23 cellular contexts compared by ENCODE assay signal in the genomic region with DNA sequence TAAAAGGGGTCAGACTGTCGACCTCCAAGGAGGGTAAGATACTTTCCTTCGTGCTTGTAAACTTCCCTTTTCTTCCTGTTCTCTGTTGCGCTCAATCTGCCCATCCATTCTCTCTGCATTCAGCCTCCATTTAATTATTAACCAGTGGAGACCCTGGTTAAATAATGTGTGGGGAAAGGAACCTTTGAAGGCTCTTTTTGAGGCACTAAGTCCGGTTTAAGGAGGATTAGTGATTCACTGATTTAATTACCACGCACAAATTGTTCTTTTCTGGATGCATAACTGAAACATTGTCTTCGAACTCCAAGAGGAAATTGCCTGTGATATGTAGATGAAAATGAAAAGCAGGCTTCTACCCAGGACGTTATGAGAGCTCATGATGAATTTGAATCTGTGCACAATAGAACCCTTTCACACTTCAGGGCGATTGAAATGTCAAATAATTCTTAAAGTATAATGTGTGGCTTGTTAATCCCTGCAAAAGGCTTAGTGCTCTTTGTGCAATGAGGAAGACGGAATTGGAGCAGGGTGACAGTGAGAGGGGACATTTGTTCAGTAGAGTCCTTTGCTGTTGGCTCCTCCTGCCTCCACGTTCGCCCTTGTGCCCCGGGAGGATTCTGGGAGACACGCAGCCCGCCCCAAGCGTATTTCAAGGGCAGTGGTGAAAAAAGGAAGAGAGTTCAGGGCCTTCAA. TPM values are rescaled to one million over a fixed set of nuclear protein-coding genes. Genes with fewer than 3 reads are reported as not detected.
DNase-seq lines count a peak whose midpoint lies in the region; ATAC-seq, FAIRE-seq and TF ChIP-seq lines count a peak whose summit lies in the region.
"Had no signal": no experiment of that assay in that cellular context is flagged by ENCODE, and none has a peak within 500 bp of the region (broad histone marks: within the 10 kb centered on the region; RNA-seq: fewer than 3 reads in every experiment).

No MANE protein-coding gene starts in this region.

- no peak for TF ChIP-seq CTCF in HepG2 (CRISPR knock-in tag; IDR thresholded peaks at IDR 0.05)
- TF ChIP-seq CTCF in right lobe of liver (IDR thresholded peaks at IDR 0.05): no peak
- no peak for TF ChIP-seq CTCF in osteocyte (IDR thresholded peaks at IDR 0.05)
- no peak for TF ChIP-seq CTCF in pancreas (IDR thresholded peaks at IDR 0.05)

- intact Hi-C loops in HepG2 (cut with micrococcal nuclease; ENCODE audit: unreplicated experiment): loop anchor here (2.0 kb wide), 1 partner anchor 30 kb away; no protein-coding TSS in a partner anchor
- intact Hi-C loops in right lobe of liver (cut with DNase I): no loop called here
- intact Hi-C loops in pancreas (cut with DNase I): no loop called here

- peaks cover 12% of the 10 kb centered on the region for H3K27me3 Mint-ChIP-seq in osteocyte (ENCODE audit: unreplicated experiment)

- no peak for TF ChIP-seq POLR2A in HepG2 (IDR thresholded peaks at IDR 0.05; ENCODE audit: insufficient read depth in 1 of 2, low read depth in 2 of 2, low read length in 2 of 2)
- TF ChIP-seq POLR2A in right lobe of liver (IDR thresholded peaks at IDR 0.05): no peak

- FAIRE-seq in HepG2 (lab: Jason Lieb, UNC) (peak; percentile 77), pancreas (lab: Jason Lieb, UNC) (no peak)
- FAIRE-seq: GM12892, H1 had no signal

- WGBS in HepG2 (ENCODE audit: low lambda C conversion rate): 17% methylated on average over 15 of the region's 15 CpGs
- 46% methylated on average over 15 of the region's 15 CpGs for WGBS in right lobe of liver (ENCODE audit: insufficient coverage, low coverage, low lambda C conversion rate, missing lambda C conversion rate)
- 17 to 22% methylated on average over 15 of the region's 15 CpGs for WGBS in pancreas, 2 donors

- no peak overlapping the region for H3K9ac ChIP-seq in HepG2 (ENCODE audit: insufficient read depth, low read depth, low read length)

- no peaks in the 10 kb centered on the region for H3K4me1 Mint-ChIP-seq in osteocyte (ENCODE audit: unreplicated experiment)

- H3K36me3 Mint-ChIP-seq in osteocyte (ENCODE audit: unreplicated experiment): no peaks in the 10 kb centered on the region

- H3K4me3 ChIP-seq in HepG2 (replicated peaks in 1 of 3; ENCODE audit: insufficient read depth in 1 of 3, low read depth in 2 of 3, low read length in 3 of 3): peak overlapping the region in 2 of 3 experiments; percentile 20 to 22; a peak in 2 of 6 replicates
- H3K4me3 ChIP-seq in right lobe of liver: no peak overlapping the region
- H3K4me3 ChIP-seq in pancreas: no peak overlapping the region

- ATAC-seq in HepG2 (peak; percentile 89), right lobe of liver (no peak), pancreas (no peak)
- ATAC-seq: Right ventricle myocardium inferior, SK-N-SH treated with all-trans-retinoic acid at 6 μM for 48 hours had no signal

- H3K27ac ChIP-seq in HepG2 (ENCODE audit: extremely low read length, insufficient read depth, low read length) (peak overlapping the region; percentile 37), right lobe of liver (no peak overlapping the region), pancreas (no peak overlapping the region)
- H3K27ac ChIP-seq: C4-2B, HL-60 had no signal

- H3K4me3 Mint-ChIP-seq in osteocyte (ENCODE audit: unreplicated experiment): no peak overlapping the region
- H3K4me3 Mint-ChIP-seq: HFFc6 had no signal

- POLR2A ChIA-PET in HepG2 (lab: Yijun Ruan, JAX): no interaction called here

- H3K36me3 ChIP-seq in HepG2 (replicated peaks in 1 of 2; ENCODE audit: control insufficient read depth in 1 of 2, insufficient read depth in 2 of 2, low read length in 2 of 2) (no peaks in the 10 kb centered on the region), right lobe of liver (no peaks in the 10 kb centered on the region), pancreas (no peaks in the 10 kb centered on the region)

- H3K9me3 ChIP-seq in HepG2 (ENCODE audit: low read length) (no peaks in the 10 kb centered on the region), right lobe of liver (peaks cover 0 to 6% (median 0%) of the 10 kb centered on the region in 4 donors), pancreas (no peaks in the 10 kb centered on the region)

- DNase-seq in HepG2 (ENCODE audit: low spot score) (peak; percentile 73), right lobe of liver (no peak), foreskin melanocyte (peak; percentile 97), osteocyte (ENCODE audit: extremely low spot score, unreplicated experiment) (peak; percentile 63), ecto neural progenitor cell (ENCODE audit: low spot score) (no peak), NCI-H2171 (lab: John Stamatoyannopoulos, UW) (no peak), NCI-H1436 (lab: John Stamatoyannopoulos, UW) (no peak), pancreas (no peak)
- DNase-seq: 8988T, DMS79 treated with DMSO at 0.1 percent for 48 hours, GDM1, HFFc6, KBM-7, NCI-H1092, NCI-H1694, NCI-H446 treated with DMSO at 0.1 percent for 48 hours, NCI-H748 treated with DMSO at 0.1 percent for 48 hours had no signal

- TF ChIP-seq RAD21 in HepG2 (CRISPR knock-in tag; IDR thresholded peaks at IDR 0.05): no peak

- H2AFZ ChIP-seq in HepG2 (ENCODE audit: low read length): no peak overlapping the region

- no TSS peak for BruUV-seq in HepG2 (replicated peaks; lab: Mats Ljungman, UMichigan)

- TF ChIP-seq EP300 in HepG2 (IDR thresholded peaks at IDR 0.05; ENCODE audit: low read depth in 2 of 2, low read length in 2 of 2): peak in 1 of 2 experiments; percentile 48; a peak in 1 of 4 replicates
- no peak for TF ChIP-seq EP300 in HepG2 (CRISPR knock-in tag; IDR thresholded peaks at IDR 0.05; ENCODE audit: borderline replicate concordance)

- no peaks in the 10 kb centered on the region for H3K79me2 ChIP-seq in HepG2 (ENCODE audit: insufficient read depth, low read length)

- H3K27me3 ChIP-seq in HepG2 (ENCODE audit: control insufficient read depth in 1 of 2, insufficient read depth in 2 of 2, low read length in 2 of 2): no peaks in the 10 kb centered on the region; a peak in 1 of 5 replicates
- H3K27me3 ChIP-seq in right lobe of liver: no peaks in the 10 kb centered on the region
- H3K27me3 ChIP-seq in pancreas: no peaks in the 10 kb centered on the region

- H3K4me1 ChIP-seq in HepG2 (ENCODE audit: insufficient read depth, low read length) (peaks cover 31% of the 10 kb centered on the region), right lobe of liver (no peaks in the 10 kb centered on the region), pancreas (no peaks in the 10 kb centered on the region)

- peak overlapping the region; percentile 67 for H3K4me2 ChIP-seq in HepG2 (ENCODE audit: low read depth, low read length)

- in situ Hi-C loops in HepG2 (cut with HindIII; ENCODE audit: extremely low pct_ligation_motif_present, low pct_unique_long_range_greater_than_20kb): no loop called here

- H4K20me1 ChIP-seq in HepG2 (ENCODE audit: insufficient read depth, low read length): no peaks in the 10 kb centered on the region

- H3K27ac Mint-ChIP-seq in osteocyte (ENCODE audit: unreplicated experiment): no peak overlapping the region
- H3K27ac Mint-ChIP-seq: HFFc6 had no signal

- H3K9me3 Mint-ChIP-seq in osteocyte (ENCODE audit: unreplicated experiment): peaks cover 12% of the 10 kb centered on the region

- CTCF ChIA-PET in HepG2 (lab: Yijun Ruan, JAX; ENCODE audit: low intra/inter-chr PET ratio, low total read pairs): no interaction called here

TF ChIP-seq in HepG2, 621 proteins besides CTCF, POLR2A, EP300 and RAD21 (continues in another document):
- TF ChIP-seq EHMT2 (IDR thresholded peaks at IDR 0.05; ENCODE audit: borderline replicate concordance, low read depth, low read length) (no peak), ZKSCAN1 (IDR thresholded peaks at IDR 0.05; ENCODE audit: low read length) (no peak), ZFP41 (CRISPR knock-in tag; IDR thresholded peaks at IDR 0.05; ENCODE audit: borderline replicate concordance) (no peak), ZNF562 (CRISPR knock-in tag; IDR thresholded peaks at IDR 0.05; ENCODE audit: borderline replicate concordance) (no peak), ZMAT3 (CRISPR knock-in tag; conservative IDR thresholded peaks at IDR 0.05) (no peak), THRA (CRISPR knock-in tag; IDR thresholded peaks at IDR 0.05; ENCODE audit: borderline replicate concordance) (no peak)

RNA-seq across cellular contexts. Expression of gene ZNF236, which starts 51.1 kb away (rescaled TPM):
- total RNA-seq in HepG2 (2016; rRNA removed; fragmentation: Illumina TruSeq; extraction: Trizol): 7.2 and 9.2 TPM in 2 replicates
- 61.5 and 67.5 TPM in 2 replicates for total RNA-seq in HepG2 (2016; cell fraction: cytosol; rRNA removed; fragmentation: Illumina TruSeq; extraction: Trizol; ENCODE audit: low read depth)
- 7.3 and 7.5 TPM in 2 replicates for total RNA-seq in HepG2 (2016; cell fraction: insoluble cytoplasmic fraction; rRNA removed; fragmentation: Illumina TruSeq; extraction: Trizol)
- total RNA-seq in HepG2 (2016; cell fraction: membrane; rRNA removed; fragmentation: Illumina TruSeq; extraction: Trizol): 27.9 and 29.6 TPM in 2 replicates
- 11.9 and 13.5 TPM in 2 replicates for total RNA-seq in HepG2 (2016; cell fraction: nucleus; rRNA removed; fragmentation: Illumina TruSeq; extraction: Trizol)
- polyA plus RNA-seq in HepG2 (2011; rRNA removed): 3.0 and 3.4 TPM in 2 replicates
- polyA plus RNA-seq in HepG2 (2011; cell fraction: cytosol; rRNA removed): 1.9 TPM in 2 replicates
- polyA plus RNA-seq in HepG2 (2011; cell fraction: nucleus; rRNA removed): 10.0 and 10.5 TPM in 2 replicates
- polyA plus RNA-seq in HepG2 (2012): 1.7 and 2.1 TPM in 2 replicates
- 0.10 TPM in 2 replicates for polyA plus RNA-seq in HepG2 (2016; cell fraction: cytosol; fragmentation: Illumina TruSeq; extraction: Trizol; ENCODE audit: low read depth)
- 2.1 and 2.7 TPM in 2 replicates for polyA plus RNA-seq in HepG2 (2016; cell fraction: insoluble cytoplasmic fraction; fragmentation: Illumina TruSeq; extraction: Trizol; ENCODE audit: low read depth)
- polyA plus RNA-seq in HepG2 (2016; cell fraction: membrane; fragmentation: Illumina TruSeq; extraction: Trizol; ENCODE audit: low read depth): 0.42 and 0.51 TPM in 2 replicates
- 5.6 and 6.3 TPM in 2 replicates for polyA plus RNA-seq in HepG2 (2016; cell fraction: nucleus; fragmentation: Illumina TruSeq; extraction: Trizol; ENCODE audit: insufficient read depth, low read depth)
- 20.6 and 28.6 TPM in 2 replicates for polyA minus RNA-seq in HepG2 (2011; rRNA and poly(A)+ RNA removed; ENCODE audit: low replicate concordance)
- polyA minus RNA-seq in HepG2 (2011; cell fraction: cytosol; rRNA and poly(A)+ RNA removed): 8.0 and 17.3 TPM in 2 replicates
- 27.7 and 32.1 TPM in 2 replicates for polyA minus RNA-seq in HepG2 (2011; cell fraction: nucleus; rRNA and poly(A)+ RNA removed)
- total RNA-seq in right lobe of liver: 1 to 10 TPM; 3.8 to 7.6 (median 5.8) TPM
- total RNA-seq in osteocyte: 18.1 and 20.4 TPM in 2 replicates
- 10 to 100 TPM in 1 of 6 donors, 1 to 10 TPM in 5; 6.1 to 13.3 (median 7.3) TPM for total RNA-seq in pancreas
- polyA plus RNA-seq in pancreas: 1 to 10 TPM; 2.6 to 4.7 TPM

Comparison
In these comparisons a context has a peak if more than half of its experiments do, and no peak if none do; other contexts are left out.
1. DNase-seq: peak in HepG2 (single experiment), foreskin melanocyte (single experiment) and osteocyte (single experiment); none in right lobe of liver (0 of 3), ecto neural progenitor cell (single experiment), NCI-H2171 (single experiment), NCI-H1436 (single experiment) and pancreas (0 of 6).
2. H3K4me3 ChIP-seq: peak in HepG2 (2 of 3); none in right lobe of liver (0 of 3) and pancreas (0 of 4).